In genomic region chr15:43285609-43286037, GRCh38 we compare ENCODE assay signal across 8 cellular contexts. TPM values are rescaled to one million over a fixed set of nuclear protein-coding genes. Genes with fewer than 3 reads are reported as not detected.
DNase-seq lines count a peak whose midpoint lies in the region; ATAC-seq, FAIRE-seq and TF ChIP-seq lines count a peak whose summit lies in the region.

No MANE protein-coding gene starts in this region.

- H3K9ac ChIP-seq in OCI-LY1 (ENCODE audit: low read length), result no peak overlapping the region

- H3K27ac ChIP-seq in OCI-LY1 (ENCODE audit: low read depth, low read length, poor library complexity, severe bottlenecking) (no peak overlapping the region), osteoblast (ENCODE audit: low read depth, low read length) (no peak overlapping the region)

- no peaks in the 10 kb centered on the region for H3K9me2 ChIP-seq in OCI-LY1 (ENCODE audit: low read depth, low read length)

- H3K27me3 ChIP-seq in OCI-LY1 (ENCODE audit: insufficient read depth, low read length) (peaks cover 7% of the 10 kb centered on the region; the same call in 1 of the 2 replicates), osteoblast (ENCODE audit: insufficient read depth, low read length) (peaks cover 31% of the 10 kb centered on the region)

- no peak overlapping the region for H3K4me2 ChIP-seq in OCI-LY1 (ENCODE audit: low read length)
- peak overlapping the region; percentile 39 for H3K4me2 ChIP-seq in osteoblast (ENCODE audit: insufficient read depth, low read length)

- H3K4me3 ChIP-seq in OCI-LY1 (ENCODE audit: low read depth, low read length, poor library complexity, severe bottlenecking) (no peak overlapping the region), fibroblast of villous mesenchyme (ENCODE audit: low read depth, low read length) (no peak overlapping the region), osteoblast (ENCODE audit: insufficient read depth, low read length) (no peak overlapping the region)

- no peak overlapping the region for H2AFZ ChIP-seq in OCI-LY1 (ENCODE audit: low read length)
- no peak overlapping the region for H2AFZ ChIP-seq in osteoblast (ENCODE audit: low read length)

- no peaks in the 10 kb centered on the region for H3F3A ChIP-seq in OCI-LY1 (ENCODE audit: insufficient read depth, low read length)

- no peaks in the 10 kb centered on the region for H3K9me3 ChIP-seq in OCI-LY1 (ENCODE audit: low read length)
- no peaks in the 10 kb centered on the region for H3K9me3 ChIP-seq in osteoblast (ENCODE audit: low read depth, low read length)

- ATAC-seq in HG03469 (IDR thresholded peaks at IDR 0.05; ENCODE audit: unreplicated experiment) (no peak), GM21825 (IDR thresholded peaks at IDR 0.05; ENCODE audit: unreplicated experiment) (no peak)

- H4K20me1 ChIP-seq in OCI-LY1 (ENCODE audit: insufficient read depth, low read length), result no peaks in the 10 kb centered on the region
- no peaks in the 10 kb centered on the region for H4K20me1 ChIP-seq in osteoblast (ENCODE audit: insufficient read depth, low read length)

- FAIRE-seq in HTR-8/SVneo (lab: Jason Lieb, UNC), result no peak

- TF ChIP-seq CTCF in OCI-LY1 (IDR thresholded peaks at IDR 0.05; ENCODE audit: low read length) (peak; percentile 81), fibroblast of villous mesenchyme (IDR thresholded peaks at IDR 0.05; ENCODE audit: insufficient read depth, low read depth, low read length) (peak; percentile 88), osteoblast (IDR thresholded peaks at IDR 0.05; ENCODE audit: extremely low read depth, low read depth, low read length) (peak; percentile 84)

- H3K4me1 ChIP-seq in OCI-LY1 (ENCODE audit: insufficient read depth, low read length, severe bottlenecking), result no peaks in the 10 kb centered on the region
- no peaks in the 10 kb centered on the region for H3K4me1 ChIP-seq in osteoblast (ENCODE audit: insufficient read depth, low read length)

- H3K79me2 ChIP-seq in OCI-LY1 (ENCODE audit: insufficient read depth, low read length) (no peaks in the 10 kb centered on the region), osteoblast (ENCODE audit: insufficient read depth, low read length) (no peaks in the 10 kb centered on the region)

- DNase-seq in COLO668 (lab: John Stamatoyannopoulos, UW; ENCODE audit: unreplicated experiment) (peak; percentile 62), HTR-8/SVneo (ENCODE audit: insufficient read length, low spot score) (peak; percentile 81), activated T-cell treated with anti-CD3 and anti-CD28 coated beads for 4 hours (peak; percentile 51), fibroblast of villous mesenchyme (ENCODE audit: low read depth) (peak; percentile 77), osteoblast (ENCODE audit: insufficient read length, low spot score, missing footprints) (peak; percentile 86)

- H3K36me3 ChIP-seq in OCI-LY1 (ENCODE audit: insufficient read depth, low read length), result no peaks in the 10 kb centered on the region
- H3K36me3 ChIP-seq in osteoblast (ENCODE audit: insufficient read depth, low read length), result no peaks in the 10 kb centered on the region

RNA-seq across cellular contexts. Expression of gene TGM7, which starts 16.4 kb away (rescaled TPM):
- not detected in 2 replicates for total RNA-seq in fibroblast of villous mesenchyme
- not detected in 2 replicates for total RNA-seq in osteoblast

RNA-seq across cellular contexts. Expression of gene TGM5, which starts 18.9 kb away (rescaled TPM):
- not detected in 2 replicates for total RNA-seq in fibroblast of villous mesenchyme
- total RNA-seq in osteoblast, result not detected in 2 replicates

RNA-seq across cellular contexts. Expression of gene LCMT2, which starts 44.8 kb away (rescaled TPM):
- total RNA-seq in fibroblast of villous mesenchyme, result 5.2 and 11.2 TPM in 2 replicates
- total RNA-seq in osteoblast, result 6.9 and 7.7 TPM in 2 replicates
